8 cellular contexts compared by ENCODE assay signal in the genomic region with DNA sequence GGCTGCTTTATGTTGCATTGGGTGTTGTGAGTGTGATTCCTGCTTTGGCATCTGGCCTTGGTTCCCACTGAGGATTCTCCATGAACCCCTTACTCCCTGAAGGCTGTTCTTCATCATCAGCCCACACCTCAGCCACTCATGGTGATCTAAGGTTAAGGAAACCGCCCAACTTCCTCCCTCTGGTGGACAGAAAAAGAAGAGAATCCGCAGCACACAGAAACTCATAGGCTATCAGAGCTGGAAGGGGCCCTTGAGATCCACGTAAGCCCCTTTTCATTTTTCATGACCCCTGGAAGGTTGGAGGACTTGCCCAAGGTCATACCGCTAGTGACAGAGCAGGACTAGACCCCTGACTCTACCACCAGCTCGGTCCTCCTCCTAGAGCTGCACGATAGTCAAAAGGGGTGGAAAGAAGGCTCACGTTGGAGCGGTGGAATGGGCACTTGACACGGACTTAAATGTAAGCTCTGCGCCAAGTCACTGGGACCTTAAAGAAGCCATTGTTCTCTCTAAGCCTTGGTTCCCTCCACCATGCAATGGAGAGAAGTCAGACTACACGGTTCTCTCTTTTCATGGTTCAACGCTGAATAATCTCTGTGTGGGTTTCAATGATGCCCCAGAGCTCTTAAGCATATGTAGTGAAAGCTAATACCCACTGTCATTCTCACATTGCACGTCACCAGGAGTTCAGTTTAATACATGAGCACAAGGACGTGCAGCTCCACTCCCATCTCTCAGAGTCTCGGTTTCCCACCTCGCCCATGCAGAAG.
DNase-seq lines count a peak whose midpoint lies in the region; ATAC-seq, FAIRE-seq and TF ChIP-seq lines count a peak whose summit lies in the region.

No MANE protein-coding gene starts in this region.

- no peaks in the 10 kb centered on the region for H3K9me3 ChIP-seq in uterus

- no peak overlapping the region for H3K4me3 Mint-ChIP-seq in mesothelial cell of epicardium

- FAIRE-seq in GM12892 (lab: Jason Lieb, UNC) (peak; percentile 87), GM19239 (lab: Jason Lieb, UNC) (no peak)

- H3K36me3 ChIP-seq in uterus, result no peaks in the 10 kb centered on the region

- TF ChIP-seq CTCF in 22Rv1 (IDR thresholded peaks at IDR 0.05) (peak; percentile 22; the same call in 1 of the 2 replicates), mesothelial cell of epicardium (IDR thresholded peaks at IDR 0.05; ENCODE audit: unreplicated experiment) (peak; percentile 44), uterus (IDR thresholded peaks at IDR 0.05) (peak in 1 of 4 experiments; percentile 6)

- peaks cover 0 to 4% of the 10 kb centered on the region in 2 donors for H3K36me3 Mint-ChIP-seq in activated naive CD4-positive, alpha-beta T cell treated with anti-CD3 and anti-CD28 coated beads, Interleukin-2, amount 50 U/mL, for 72 hours
- no peaks in the 10 kb centered on the region for H3K36me3 Mint-ChIP-seq in mesothelial cell of epicardium

- no peak overlapping the region for H3K4me3 ChIP-seq in uterus

- TF ChIP-seq POLR2A in GM12892 (IDR thresholded peaks at IDR 0.05; ENCODE audit: low read depth, low read length) (no peak), uterus (IDR thresholded peaks at IDR 0.05) (no peak)

- H3K27ac Mint-ChIP-seq in activated naive CD4-positive, alpha-beta T cell treated with anti-CD3 and anti-CD28 coated beads, Interleukin-2, amount 50 U/mL, for 72 hours, result no peak overlapping the region
- no peak overlapping the region for H3K27ac Mint-ChIP-seq in mesothelial cell of epicardium

- peaks cover 6% of the 10 kb centered on the region for H3K27me3 Mint-ChIP-seq in mesothelial cell of epicardium (ENCODE audit: low read depth)

- H3K27ac ChIP-seq in 22Rv1, result no peak overlapping the region
- no peak overlapping the region for H3K27ac ChIP-seq in uterus

- peaks cover 6% of the 10 kb centered on the region for H3K4me1 Mint-ChIP-seq in mesothelial cell of epicardium

- peak; percentile 47 to 65 for ATAC-seq in activated naive CD4-positive, alpha-beta T cell treated with anti-CD3 and anti-CD28 coated beads, Interleukin-2, amount 50 U/mL, for 72 hours

- DNase-seq in GM12892 (ENCODE audit: insufficient read length) (no peak), NCI-H69 (lab: John Stamatoyannopoulos, UW) (peak; percentile 32), mesothelial cell of epicardium (ENCODE audit: low spot score in 2 of 2, unreplicated experiment in 2 of 2) (no peak), GM19239 (ENCODE audit: insufficient read length, low spot score) (no peak), uterus (no peak)
- no peak for DNase-seq in activated naive CD4-positive, alpha-beta T cell treated with anti-CD3 and anti-CD28 coated beads, Interleukin-2, amount 50 U/mL, for 72 hours (ENCODE audit: low spot score in 2 of 2)
- no peak for DNase-seq in effector CD4-positive, alpha-beta T cell

- intact Hi-C loops in uterus (cut with DNase I; ENCODE audit: low total_unique reads), result no loop called here

- no peaks in the 10 kb centered on the region for H3K4me1 ChIP-seq in uterus

- H3K27me3 ChIP-seq in uterus, result no peaks in the 10 kb centered on the region

- H3K9me3 Mint-ChIP-seq in activated naive CD4-positive, alpha-beta T cell treated with anti-CD3 and anti-CD28 coated beads, Interleukin-2, amount 50 U/mL, for 72 hours, result no peaks in the 10 kb centered on the region
- no peaks in the 10 kb centered on the region for H3K9me3 Mint-ChIP-seq in mesothelial cell of epicardium
